In the genomic region with DNA sequence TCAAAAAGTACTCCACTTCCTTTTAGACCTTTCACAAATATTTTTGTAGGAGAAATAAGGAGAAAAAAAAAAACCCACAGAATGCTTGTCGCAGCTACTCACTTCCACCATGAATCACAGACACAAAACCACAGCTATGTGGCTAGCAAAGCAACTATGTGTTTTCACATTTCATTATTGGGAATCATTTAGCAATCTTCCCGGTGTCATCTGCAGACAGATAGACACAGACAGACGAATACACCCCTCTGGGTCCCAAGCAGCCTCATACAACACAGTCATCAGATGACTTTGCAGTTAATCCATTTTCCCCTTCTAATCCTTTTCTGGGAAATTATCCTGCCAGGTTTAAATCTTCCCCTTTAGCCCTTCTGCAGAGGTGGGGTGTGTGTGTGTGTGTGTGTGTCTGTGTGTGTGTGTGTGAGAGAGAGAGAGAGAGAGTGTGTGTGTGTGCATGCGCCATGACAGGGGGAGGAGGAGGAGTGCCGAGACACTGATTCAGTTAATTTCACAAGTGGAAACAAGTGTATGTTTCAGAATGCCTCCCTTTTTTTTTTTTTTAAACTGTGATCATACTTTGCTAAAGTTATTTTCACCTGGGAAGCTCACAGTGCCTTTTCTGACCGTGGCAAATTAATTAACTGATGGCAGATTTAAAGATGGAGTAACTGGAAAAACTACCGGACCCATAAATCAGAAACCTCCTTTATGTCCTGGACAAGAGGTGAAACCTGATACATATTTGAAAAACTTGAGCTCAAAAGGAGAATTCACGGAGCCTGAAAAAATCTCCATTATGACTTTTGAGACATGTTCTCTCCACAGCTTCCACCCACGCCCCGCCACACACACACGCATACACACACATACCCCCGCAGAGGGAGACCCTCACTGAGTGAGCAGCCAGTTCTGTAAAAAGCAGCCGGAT, we compare ENCODE assay signal across 1 cellular context.
TF ChIP-seq lines count a peak whose summit lies in the region.

No MANE protein-coding gene starts in this region.

TF ChIP-seq in HEK293, 187 proteins besides CTCF, POLR2A, EP300 and RAD21 (continued from another document and continues in another):
- 0 out of 2 replicates have a peak, but pooled peaks have one; percentile 45 for TF ChIP-seq ZNF664 (tag by site-specific recombination; IDR thresholded peaks at IDR 0.05)
- TF ChIP-seq OSR2 (tag by site-specific recombination; IDR thresholded peaks at IDR 0.05), result peak; percentile 73; the same call in 1 of the 2 replicates
- TF ChIP-seq SP7 (tag by site-specific recombination; IDR thresholded peaks at IDR 0.05), result peak; percentile 90
- TF ChIP-seq, protein P1, sequence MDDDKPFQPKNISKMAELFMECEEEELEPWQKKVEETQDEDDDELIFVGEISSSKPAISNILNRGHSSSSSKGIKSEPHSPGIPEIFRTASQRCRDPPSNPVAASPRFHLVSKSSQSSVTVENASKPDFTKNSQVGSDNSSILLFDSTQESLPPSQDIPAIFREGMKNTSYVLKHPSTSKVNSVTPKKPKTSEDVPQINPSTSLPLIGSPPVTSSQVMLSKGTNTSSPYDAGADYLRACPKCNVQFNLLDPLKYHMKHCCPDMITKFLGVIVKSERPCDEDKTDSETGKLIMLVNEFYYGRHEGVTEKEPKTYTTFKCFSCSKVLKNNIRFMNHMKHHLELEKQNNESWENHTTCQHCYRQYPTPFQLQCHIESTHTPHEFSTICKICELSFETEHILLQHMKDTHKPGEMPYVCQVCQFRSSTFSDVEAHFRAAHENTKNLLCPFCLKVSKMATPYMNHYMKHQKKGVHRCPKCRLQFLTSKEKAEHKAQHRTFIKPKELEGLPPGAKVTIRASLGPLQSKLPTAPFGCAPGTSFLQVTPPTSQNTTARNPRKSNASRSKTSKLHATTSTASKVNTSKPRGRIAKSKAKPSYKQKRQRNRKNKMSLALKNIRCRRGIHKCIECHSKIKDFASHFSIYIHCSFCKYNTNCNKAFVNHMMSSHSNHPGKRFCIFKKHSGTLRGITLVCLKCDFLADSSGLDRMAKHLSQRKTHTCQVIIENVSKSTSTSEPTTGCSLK (tag by site-specific recombination; IDR thresholded peaks at IDR 0.05), result no peak
- peak; percentile 87; the same call in 1 of the 2 replicates for TF ChIP-seq ZNF776 (tag by site-specific recombination; IDR thresholded peaks at IDR 0.05; ENCODE audit: borderline replicate concordance)
- no peak for TF ChIP-seq ZNF549 (tag by site-specific recombination; IDR thresholded peaks at IDR 0.05)
- TF ChIP-seq KLF1 (tag by site-specific recombination; IDR thresholded peaks at IDR 0.05), result peak; percentile 55; the same call in 1 of the 2 replicates
- TF ChIP-seq ZBTB7A (tag by site-specific recombination; IDR thresholded peaks at IDR 0.05; ENCODE audit: low read depth), result 0 out of 2 replicates have a peak, but pooled peaks have one; percentile 30
- no peak for TF ChIP-seq ZNF623 (tag by site-specific recombination; IDR thresholded peaks at IDR 0.05)
- no peak for TF ChIP-seq SALL2 (tag by site-specific recombination; IDR thresholded peaks at IDR 0.05; ENCODE audit: borderline replicate concordance)
- TF ChIP-seq, protein P2, sequence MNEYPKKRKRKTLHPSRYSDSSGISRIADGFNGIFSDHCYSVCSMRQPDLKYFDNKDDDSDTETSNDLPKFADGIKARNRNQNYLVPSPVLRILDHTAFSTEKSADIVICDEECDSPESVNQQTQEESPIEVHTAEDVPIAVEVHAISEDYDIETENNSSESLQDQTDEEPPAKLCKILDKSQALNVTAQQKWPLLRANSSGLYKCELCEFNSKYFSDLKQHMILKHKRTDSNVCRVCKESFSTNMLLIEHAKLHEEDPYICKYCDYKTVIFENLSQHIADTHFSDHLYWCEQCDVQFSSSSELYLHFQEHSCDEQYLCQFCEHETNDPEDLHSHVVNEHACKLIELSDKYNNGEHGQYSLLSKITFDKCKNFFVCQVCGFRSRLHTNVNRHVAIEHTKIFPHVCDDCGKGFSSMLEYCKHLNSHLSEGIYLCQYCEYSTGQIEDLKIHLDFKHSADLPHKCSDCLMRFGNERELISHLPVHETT (tag by site-specific recombination; IDR thresholded peaks at IDR 0.05), result 0 out of 2 replicates have a peak, but pooled peaks have one; percentile 21
- peak; percentile 66; the same call in 1 of the 2 replicates for TF ChIP-seq ZNF701 (tag by site-specific recombination; IDR thresholded peaks at IDR 0.05)
- no peak for TF ChIP-seq ZNF140 (tag by site-specific recombination; IDR thresholded peaks at IDR 0.05)
- TF ChIP-seq, protein P3, sequence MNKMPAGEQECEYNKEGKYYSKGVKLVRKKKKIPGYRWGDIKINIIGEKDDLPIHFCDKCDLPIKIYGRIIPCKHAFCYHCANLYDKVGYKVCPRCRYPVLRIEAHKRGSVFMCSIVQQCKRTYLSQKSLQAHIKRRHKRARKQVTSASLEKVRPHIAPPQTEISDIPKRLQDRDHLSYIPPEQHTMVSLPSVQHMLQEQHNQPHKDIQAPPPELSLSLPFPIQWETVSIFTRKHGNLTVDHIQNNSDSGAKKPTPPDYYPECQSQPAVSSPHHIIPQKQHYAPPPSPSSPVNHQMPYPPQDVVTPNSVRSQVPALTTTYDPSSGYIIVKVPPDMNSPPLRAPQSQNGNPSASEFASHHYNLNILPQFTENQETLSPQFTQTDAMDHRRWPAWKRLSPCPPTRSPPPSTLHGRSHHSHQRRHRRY (tag by site-specific recombination; IDR thresholded peaks at IDR 0.05), result 0 out of 2 replicates have a peak, but pooled peaks have one; percentile 60
- TF ChIP-seq, protein P4, sequence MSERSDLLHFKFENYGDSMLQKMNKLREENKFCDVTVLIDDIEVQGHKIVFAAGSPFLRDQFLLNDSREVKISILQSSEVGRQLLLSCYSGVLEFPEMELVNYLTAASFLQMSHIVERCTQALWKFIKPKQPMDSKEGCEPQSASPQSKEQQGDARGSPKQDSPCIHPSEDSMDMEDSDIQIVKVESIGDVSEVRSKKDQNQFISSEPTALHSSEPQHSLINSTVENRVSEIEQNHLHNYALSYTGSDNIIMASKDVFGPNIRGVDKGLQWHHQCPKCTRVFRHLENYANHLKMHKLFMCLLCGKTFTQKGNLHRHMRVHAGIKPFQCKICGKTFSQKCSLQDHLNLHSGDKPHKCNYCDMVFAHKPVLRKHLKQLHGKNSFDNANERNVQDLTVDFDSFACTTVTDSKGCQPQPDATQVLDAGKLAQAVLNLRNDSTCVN (tag by site-specific recombination; optimal IDR thresholded peaks at IDR 0.05), result peak; percentile 12
- peak; percentile 70 for TF ChIP-seq ZNF561 (tag by site-specific recombination; IDR thresholded peaks at IDR 0.05; ENCODE audit: borderline replicate concordance)
- TF ChIP-seq ZNF37A (tag by site-specific recombination; IDR thresholded peaks at IDR 0.05), result no peak
- TF ChIP-seq ZNF184 (tag by site-specific recombination; IDR thresholded peaks at IDR 0.05), result no peak
- TF ChIP-seq ZNF777 (tag by site-specific recombination; IDR thresholded peaks at IDR 0.05; ENCODE audit: borderline replicate concordance), result peak; percentile 86; the same call in 1 of the 2 replicates
- TF ChIP-seq, protein P5, sequence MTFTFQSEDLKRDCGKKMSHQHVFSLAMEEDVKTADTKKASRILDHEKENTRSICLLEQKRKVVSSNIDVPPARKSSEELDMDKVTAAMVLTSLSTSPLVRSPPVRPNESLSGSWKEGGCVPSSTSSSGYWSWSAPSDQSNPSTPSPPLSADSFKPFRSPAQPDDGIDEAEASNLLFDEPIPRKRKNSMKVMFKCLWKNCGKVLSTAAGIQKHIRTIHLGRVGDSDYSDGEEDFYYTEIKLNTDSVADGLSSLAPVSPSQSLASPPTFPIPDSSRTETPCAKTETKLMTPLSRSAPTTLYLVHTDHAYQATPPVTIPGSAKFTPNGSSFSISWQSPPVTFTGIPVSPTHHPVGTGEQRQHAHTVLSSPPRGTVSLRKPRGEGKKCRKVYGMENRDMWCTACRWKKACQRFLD (tag by site-specific recombination; IDR thresholded peaks at IDR 0.05), result no peak
- TF ChIP-seq, protein P6, sequence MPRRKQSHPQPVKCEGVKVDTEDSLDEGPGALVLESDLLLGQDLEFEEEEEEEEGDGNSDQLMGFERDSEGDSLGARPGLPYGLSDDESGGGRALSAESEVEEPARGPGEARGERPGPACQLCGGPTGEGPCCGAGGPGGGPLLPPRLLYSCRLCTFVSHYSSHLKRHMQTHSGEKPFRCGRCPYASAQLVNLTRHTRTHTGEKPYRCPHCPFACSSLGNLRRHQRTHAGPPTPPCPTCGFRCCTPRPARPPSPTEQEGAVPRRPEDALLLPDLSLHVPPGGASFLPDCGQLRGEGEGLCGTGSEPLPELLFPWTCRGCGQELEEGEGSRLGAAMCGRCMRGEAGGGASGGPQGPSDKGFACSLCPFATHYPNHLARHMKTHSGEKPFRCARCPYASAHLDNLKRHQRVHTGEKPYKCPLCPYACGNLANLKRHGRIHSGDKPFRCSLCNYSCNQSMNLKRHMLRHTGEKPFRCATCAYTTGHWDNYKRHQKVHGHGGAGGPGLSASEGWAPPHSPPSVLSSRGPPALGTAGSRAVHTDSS (tag by site-specific recombination; IDR thresholded peaks at IDR 0.05), result peak; percentile 60; the same call in 1 of the 2 replicates
- TF ChIP-seq GFI1B (tag by site-specific recombination; IDR thresholded peaks at IDR 0.05), result peak; percentile 93
- TF ChIP-seq ZNF404 (tag by site-specific recombination; IDR thresholded peaks at IDR 0.05), result no peak
- TF ChIP-seq, protein P7, sequence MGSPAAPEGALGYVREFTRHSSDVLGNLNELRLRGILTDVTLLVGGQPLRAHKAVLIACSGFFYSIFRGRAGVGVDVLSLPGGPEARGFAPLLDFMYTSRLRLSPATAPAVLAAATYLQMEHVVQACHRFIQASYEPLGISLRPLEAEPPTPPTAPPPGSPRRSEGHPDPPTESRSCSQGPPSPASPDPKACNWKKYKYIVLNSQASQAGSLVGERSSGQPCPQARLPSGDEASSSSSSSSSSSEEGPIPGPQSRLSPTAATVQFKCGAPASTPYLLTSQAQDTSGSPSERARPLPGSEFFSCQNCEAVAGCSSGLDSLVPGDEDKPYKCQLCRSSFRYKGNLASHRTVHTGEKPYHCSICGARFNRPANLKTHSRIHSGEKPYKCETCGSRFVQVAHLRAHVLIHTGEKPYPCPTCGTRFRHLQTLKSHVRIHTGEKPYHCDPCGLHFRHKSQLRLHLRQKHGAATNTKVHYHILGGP (tag by site-specific recombination; IDR thresholded peaks at IDR 0.05), result peak; percentile 47; the same call in 1 of the 2 replicates
- 0 out of 2 replicates have a peak, but pooled peaks have one; percentile 40 for TF ChIP-seq ZNF211 (tag by site-specific recombination; IDR thresholded peaks at IDR 0.05; ENCODE audit: low read depth)
- TF ChIP-seq TCF7L2 (IDR thresholded peaks at IDR 0.05; ENCODE audit: borderline replicate concordance, low read depth, low read length), result 0 out of 2 replicates have a peak, but pooled peaks have one; percentile 12
- peak; percentile 63 for TF ChIP-seq ZNF335 (tag by site-specific recombination; conservative IDR thresholded peaks at IDR 0.05)
- no peak for TF ChIP-seq GLIS2 (tag by site-specific recombination; IDR thresholded peaks at IDR 0.05)
- no peak for TF ChIP-seq ZNF114 (tag by site-specific recombination; IDR thresholded peaks at IDR 0.05)
- TF ChIP-seq, protein P8, sequence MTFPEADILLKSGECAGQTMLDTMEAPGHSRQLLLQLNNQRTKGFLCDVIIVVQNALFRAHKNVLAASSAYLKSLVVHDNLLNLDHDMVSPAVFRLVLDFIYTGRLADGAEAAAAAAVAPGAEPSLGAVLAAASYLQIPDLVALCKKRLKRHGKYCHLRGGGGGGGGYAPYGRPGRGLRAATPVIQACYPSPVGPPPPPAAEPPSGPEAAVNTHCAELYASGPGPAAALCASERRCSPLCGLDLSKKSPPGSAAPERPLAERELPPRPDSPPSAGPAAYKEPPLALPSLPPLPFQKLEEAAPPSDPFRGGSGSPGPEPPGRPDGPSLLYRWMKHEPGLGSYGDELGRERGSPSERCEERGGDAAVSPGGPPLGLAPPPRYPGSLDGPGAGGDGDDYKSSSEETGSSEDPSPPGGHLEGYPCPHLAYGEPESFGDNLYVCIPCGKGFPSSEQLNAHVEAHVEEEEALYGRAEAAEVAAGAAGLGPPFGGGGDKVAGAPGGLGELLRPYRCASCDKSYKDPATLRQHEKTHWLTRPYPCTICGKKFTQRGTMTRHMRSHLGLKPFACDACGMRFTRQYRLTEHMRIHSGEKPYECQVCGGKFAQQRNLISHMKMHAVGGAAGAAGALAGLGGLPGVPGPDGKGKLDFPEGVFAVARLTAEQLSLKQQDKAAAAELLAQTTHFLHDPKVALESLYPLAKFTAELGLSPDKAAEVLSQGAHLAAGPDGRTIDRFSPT (tag by site-specific recombination; IDR thresholded peaks at IDR 0.05), result peak; percentile 49; the same call in 1 of the 2 replicates
- TF ChIP-seq, protein P9, sequence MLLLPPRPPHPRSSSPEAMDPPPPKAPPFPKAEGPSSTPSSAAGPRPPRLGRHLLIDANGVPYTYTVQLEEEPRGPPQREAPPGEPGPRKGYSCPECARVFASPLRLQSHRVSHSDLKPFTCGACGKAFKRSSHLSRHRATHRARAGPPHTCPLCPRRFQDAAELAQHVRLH (tag by site-specific recombination; IDR thresholded peaks at IDR 0.05), result peak; percentile 76
- TF ChIP-seq, protein P10, sequence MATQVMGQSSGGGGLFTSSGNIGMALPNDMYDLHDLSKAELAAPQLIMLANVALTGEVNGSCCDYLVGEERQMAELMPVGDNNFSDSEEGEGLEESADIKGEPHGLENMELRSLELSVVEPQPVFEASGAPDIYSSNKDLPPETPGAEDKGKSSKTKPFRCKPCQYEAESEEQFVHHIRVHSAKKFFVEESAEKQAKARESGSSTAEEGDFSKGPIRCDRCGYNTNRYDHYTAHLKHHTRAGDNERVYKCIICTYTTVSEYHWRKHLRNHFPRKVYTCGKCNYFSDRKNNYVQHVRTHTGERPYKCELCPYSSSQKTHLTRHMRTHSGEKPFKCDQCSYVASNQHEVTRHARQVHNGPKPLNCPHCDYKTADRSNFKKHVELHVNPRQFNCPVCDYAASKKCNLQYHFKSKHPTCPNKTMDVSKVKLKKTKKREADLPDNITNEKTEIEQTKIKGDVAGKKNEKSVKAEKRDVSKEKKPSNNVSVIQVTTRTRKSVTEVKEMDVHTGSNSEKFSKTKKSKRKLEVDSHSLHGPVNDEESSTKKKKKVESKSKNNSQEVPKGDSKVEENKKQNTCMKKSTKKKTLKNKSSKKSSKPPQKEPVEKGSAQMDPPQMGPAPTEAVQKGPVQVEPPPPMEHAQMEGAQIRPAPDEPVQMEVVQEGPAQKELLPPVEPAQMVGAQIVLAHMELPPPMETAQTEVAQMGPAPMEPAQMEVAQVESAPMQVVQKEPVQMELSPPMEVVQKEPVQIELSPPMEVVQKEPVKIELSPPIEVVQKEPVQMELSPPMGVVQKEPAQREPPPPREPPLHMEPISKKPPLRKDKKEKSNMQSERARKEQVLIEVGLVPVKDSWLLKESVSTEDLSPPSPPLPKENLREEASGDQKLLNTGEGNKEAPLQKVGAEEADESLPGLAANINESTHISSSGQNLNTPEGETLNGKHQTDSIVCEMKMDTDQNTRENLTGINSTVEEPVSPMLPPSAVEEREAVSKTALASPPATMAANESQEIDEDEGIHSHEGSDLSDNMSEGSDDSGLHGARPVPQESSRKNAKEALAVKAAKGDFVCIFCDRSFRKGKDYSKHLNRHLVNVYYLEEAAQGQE (tag by site-specific recombination; IDR thresholded peaks at IDR 0.05), result no peak
